ENCODE assay signal across 1 cellular context in the genomic region with DNA sequence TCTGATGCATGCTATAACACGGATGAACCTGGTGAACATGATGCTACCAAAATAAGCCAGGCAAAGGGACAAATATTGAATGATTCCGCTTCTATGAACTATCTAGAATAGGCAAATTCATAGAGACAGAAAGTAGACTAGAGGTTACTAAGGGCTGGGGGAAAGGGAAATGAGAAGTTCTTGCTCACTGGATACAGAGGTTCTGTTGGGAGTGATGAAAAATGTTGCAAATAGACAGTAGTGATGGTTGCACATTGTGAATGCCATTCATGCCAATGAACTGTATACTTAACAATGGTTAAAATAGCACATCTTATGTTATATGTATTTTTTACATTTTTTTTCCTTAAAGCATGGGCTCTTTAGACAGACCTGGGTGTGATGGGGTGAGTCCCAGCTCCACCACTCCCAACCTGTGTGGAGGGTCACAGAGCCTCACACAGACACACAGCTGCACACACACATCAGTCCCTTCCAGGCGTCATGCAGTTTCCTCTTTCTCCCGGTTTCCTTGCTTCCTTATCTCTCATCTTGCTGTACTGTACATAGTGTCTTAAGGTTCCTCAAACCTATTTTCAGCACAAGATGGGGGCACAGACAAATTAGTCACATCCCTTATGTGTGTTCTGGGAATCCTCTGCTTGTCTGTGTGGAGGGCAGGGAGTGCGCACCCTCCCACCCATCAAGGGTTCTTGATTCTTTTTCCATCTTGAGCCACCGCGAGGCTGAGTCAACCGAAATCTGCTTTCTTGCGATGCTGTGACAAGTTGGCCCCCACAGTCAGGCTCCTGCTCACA.
TF ChIP-seq lines count a peak whose summit lies in the region.

No MANE protein-coding gene starts in this region.

TF ChIP-seq in GM23338, 12 proteins besides CTCF, POLR2A, EP300 and RAD21 (continued from another document):
- TF ChIP-seq, protein P1, sequence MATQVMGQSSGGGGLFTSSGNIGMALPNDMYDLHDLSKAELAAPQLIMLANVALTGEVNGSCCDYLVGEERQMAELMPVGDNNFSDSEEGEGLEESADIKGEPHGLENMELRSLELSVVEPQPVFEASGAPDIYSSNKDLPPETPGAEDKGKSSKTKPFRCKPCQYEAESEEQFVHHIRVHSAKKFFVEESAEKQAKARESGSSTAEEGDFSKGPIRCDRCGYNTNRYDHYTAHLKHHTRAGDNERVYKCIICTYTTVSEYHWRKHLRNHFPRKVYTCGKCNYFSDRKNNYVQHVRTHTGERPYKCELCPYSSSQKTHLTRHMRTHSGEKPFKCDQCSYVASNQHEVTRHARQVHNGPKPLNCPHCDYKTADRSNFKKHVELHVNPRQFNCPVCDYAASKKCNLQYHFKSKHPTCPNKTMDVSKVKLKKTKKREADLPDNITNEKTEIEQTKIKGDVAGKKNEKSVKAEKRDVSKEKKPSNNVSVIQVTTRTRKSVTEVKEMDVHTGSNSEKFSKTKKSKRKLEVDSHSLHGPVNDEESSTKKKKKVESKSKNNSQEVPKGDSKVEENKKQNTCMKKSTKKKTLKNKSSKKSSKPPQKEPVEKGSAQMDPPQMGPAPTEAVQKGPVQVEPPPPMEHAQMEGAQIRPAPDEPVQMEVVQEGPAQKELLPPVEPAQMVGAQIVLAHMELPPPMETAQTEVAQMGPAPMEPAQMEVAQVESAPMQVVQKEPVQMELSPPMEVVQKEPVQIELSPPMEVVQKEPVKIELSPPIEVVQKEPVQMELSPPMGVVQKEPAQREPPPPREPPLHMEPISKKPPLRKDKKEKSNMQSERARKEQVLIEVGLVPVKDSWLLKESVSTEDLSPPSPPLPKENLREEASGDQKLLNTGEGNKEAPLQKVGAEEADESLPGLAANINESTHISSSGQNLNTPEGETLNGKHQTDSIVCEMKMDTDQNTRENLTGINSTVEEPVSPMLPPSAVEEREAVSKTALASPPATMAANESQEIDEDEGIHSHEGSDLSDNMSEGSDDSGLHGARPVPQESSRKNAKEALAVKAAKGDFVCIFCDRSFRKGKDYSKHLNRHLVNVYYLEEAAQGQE (IDR thresholded peaks at IDR 0.05; ENCODE audit: unreplicated experiment): no peak
- TF ChIP-seq JUNB (IDR thresholded peaks at IDR 0.05; ENCODE audit: unreplicated experiment): no peak
- no peak for TF ChIP-seq EZH2 (IDR thresholded peaks at IDR 0.05; ENCODE audit: low read depth, unreplicated experiment)
- no peak for TF ChIP-seq ZNF331 (CRISPR knock-in tag; IDR thresholded peaks at IDR 0.05; ENCODE audit: low read depth)
- TF ChIP-seq ZNF114 (CRISPR knock-in tag; IDR thresholded peaks at IDR 0.05): no peak
